1 cellular context compared by ENCODE assay signal in the genomic region with DNA sequence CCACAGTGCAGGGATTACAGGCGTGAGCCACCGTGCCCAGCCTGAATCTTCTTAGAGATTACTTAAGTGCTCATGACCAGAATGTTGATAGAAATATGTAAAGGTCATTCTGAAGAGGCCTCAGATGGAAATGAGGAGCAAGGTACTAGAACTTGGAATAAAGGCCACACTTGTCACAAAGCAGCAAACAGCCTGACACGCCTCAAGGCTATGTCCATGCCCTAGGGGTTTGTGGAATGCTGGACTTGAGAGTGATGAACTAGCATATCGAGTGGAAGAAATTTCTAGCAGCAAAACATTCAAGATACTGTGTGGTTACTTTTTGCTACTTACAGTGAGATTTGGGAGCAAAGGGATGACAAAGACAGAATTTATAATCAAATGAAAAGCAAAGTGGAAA.
TF ChIP-seq lines count a peak whose summit lies in the region.

No MANE protein-coding gene starts in this region.

TF ChIP-seq in IMR-90, 13 proteins besides CTCF, POLR2A, EP300 and RAD21:
- TF ChIP-seq, protein P1, sequence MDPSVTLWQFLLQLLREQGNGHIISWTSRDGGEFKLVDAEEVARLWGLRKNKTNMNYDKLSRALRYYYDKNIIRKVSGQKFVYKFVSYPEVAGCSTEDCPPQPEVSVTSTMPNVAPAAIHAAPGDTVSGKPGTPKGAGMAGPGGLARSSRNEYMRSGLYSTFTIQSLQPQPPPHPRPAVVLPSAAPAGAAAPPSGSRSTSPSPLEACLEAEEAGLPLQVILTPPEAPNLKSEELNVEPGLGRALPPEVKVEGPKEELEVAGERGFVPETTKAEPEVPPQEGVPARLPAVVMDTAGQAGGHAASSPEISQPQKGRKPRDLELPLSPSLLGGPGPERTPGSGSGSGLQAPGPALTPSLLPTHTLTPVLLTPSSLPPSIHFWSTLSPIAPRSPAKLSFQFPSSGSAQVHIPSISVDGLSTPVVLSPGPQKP (IDR thresholded peaks at IDR 0.05; ENCODE audit: borderline replicate concordance, low read depth, low read length): no peak
- TF ChIP-seq MXI1 (IDR thresholded peaks at IDR 0.05; ENCODE audit: borderline replicate concordance, low read depth, low read length): no peak
- TF ChIP-seq MAFK (IDR thresholded peaks at IDR 0.05; ENCODE audit: low read depth, low read length): no peak
- no peak for TF ChIP-seq CEBPB (IDR thresholded peaks at IDR 0.05; ENCODE audit: low read depth, low read length)
- no peak for TF ChIP-seq RCOR1 (IDR thresholded peaks at IDR 0.05; ENCODE audit: insufficient replicate concordance, low read length)
- no peak for TF ChIP-seq CHD1 (IDR thresholded peaks at IDR 0.05; ENCODE audit: low read depth, low read length)
